ENCODE assay signal across 9 cellular contexts in the genomic region with DNA sequence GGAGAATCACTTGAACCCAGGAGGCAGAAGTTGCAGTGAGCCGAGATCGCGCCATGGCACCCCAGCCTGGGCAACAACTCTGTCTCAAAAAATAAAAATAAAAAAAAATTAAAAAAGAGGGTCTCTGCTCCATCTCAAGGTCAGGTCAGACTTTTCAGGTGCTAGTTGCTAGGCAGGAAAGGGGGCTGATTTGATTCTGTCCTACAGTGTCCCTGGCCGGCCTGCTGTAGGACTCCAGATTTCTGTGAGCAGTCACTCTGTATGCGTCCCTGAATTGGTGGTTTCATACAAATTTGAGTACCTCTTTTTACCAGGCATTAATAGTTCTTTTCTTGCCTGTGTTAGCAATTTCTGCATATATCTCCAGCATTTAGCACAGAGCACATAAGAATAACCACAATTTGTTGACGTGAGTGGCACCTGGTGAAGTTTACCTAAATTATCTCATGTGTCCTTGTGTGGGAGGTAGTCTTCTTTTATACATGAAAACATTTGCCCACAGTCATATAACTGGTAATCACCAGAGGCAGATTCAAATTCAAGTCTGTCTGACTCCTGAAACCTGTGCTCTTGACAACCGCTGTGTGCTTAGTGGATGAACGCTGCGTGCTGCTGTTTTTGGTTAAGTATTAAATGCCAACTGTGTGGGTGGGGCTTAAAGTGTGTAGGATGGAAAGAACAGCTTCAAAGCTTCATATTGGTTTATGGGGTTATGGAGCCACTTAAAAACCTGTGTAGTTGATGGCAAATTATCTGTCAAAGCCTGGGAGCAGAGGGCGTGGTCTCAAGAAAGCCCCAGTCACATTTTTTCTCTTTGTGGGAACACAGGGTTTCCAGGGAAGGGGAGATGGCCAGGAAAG. TPM values are rescaled to one million over a fixed set of nuclear protein-coding genes. Genes with fewer than 3 reads are reported as not detected.
DNase-seq lines count a peak whose midpoint lies in the region; ATAC-seq and TF ChIP-seq lines count a peak whose summit lies in the region.
"Had no signal": no experiment of that assay in that cellular context is flagged by ENCODE, and none has a peak within 500 bp of the region (broad histone marks: within the 10 kb centered on the region; RNA-seq: fewer than 3 reads in every experiment).

No MANE protein-coding gene starts in this region.

- peaks cover 51% of the 10 kb centered on the region for H3K36me3 ChIP-seq in BLaER1

- H3K27me3 ChIP-seq in BLaER1, result no peaks in the 10 kb centered on the region

- H3K27me3 Mint-ChIP-seq in WTC11 (ENCODE audit: low read depth), result no peaks in the 10 kb centered on the region

- H3K36me3 Mint-ChIP-seq in WTC11, result peaks cover 27% of the 10 kb centered on the region

- TF ChIP-seq CTCF in GM20000 (IDR thresholded peaks at IDR 0.05; ENCODE audit: extremely low read depth, missing control alignments) (no peak), WTC11 (IDR thresholded peaks at IDR 0.05) (no peak)

- H4K20me1 ChIP-seq in BLaER1, result peaks cover 69% of the 10 kb centered on the region

- H3K4me3 ChIP-seq in BLaER1, result no peak overlapping the region

- 0 out of 2 replicates have a peak overlapping the region, but pooled peaks have one; percentile 31 for H3K9ac ChIP-seq in BLaER1

- CTCF ChIA-PET in WTC11 (lab: Charles Lee), result no interaction called here

- ATAC-seq in WTC11, result no peak
- ATAC-seq in HG03342 (IDR thresholded peaks at IDR 0.05; ENCODE audit: unreplicated experiment), result no peak

- peak overlapping the region; percentile 88 for H3K27ac Mint-ChIP-seq in WTC11

- H3K9me3 Mint-ChIP-seq in WTC11, result no peaks in the 10 kb centered on the region

- peak overlapping the region; percentile 92 for H3K4me2 ChIP-seq in BLaER1

- peak; percentile 69 for DNase-seq in GM20000 (ENCODE audit: low spot score)
- DNase-seq in WTC11 (ENCODE audit: low spot score), result peak; percentile 4
- peak; percentile 16 for DNase-seq in mesenteric fat pad (ENCODE audit: low spot score)
- DNase-seq in NCI-H524 (lab: John Stamatoyannopoulos, UW), result no peak
- DNase-seq in NCI-H345 treated with DMSO at 0.1 percent for 48 hours (lab: John Stamatoyannopoulos, UW; ENCODE audit: unreplicated experiment), result no peak
- DNase-seq in activated gamma-delta T cell (lab: John Stamatoyannopoulos, UW), result no peak
- DNase-seq: hippocampal formation had no signal

- H3K4me3 Mint-ChIP-seq in WTC11, result no peak overlapping the region

- H3K27ac ChIP-seq in BLaER1, result peak overlapping the region; percentile 33; the same call in 1 of the 2 replicates

- peaks cover 80% of the 10 kb centered on the region for H3K4me1 ChIP-seq in BLaER1

- POLR2A ChIA-PET in WTC11 (lab: Charles Lee), result no interaction called here

- no peaks in the 10 kb centered on the region for H3K9me3 ChIP-seq in BLaER1

- peaks cover 67% of the 10 kb centered on the region for H3K4me1 Mint-ChIP-seq in WTC11

TF ChIP-seq in WTC11, 78 proteins besides CTCF, POLR2A, EP300 and RAD21:
- TF ChIP-seq, protein P1, sequence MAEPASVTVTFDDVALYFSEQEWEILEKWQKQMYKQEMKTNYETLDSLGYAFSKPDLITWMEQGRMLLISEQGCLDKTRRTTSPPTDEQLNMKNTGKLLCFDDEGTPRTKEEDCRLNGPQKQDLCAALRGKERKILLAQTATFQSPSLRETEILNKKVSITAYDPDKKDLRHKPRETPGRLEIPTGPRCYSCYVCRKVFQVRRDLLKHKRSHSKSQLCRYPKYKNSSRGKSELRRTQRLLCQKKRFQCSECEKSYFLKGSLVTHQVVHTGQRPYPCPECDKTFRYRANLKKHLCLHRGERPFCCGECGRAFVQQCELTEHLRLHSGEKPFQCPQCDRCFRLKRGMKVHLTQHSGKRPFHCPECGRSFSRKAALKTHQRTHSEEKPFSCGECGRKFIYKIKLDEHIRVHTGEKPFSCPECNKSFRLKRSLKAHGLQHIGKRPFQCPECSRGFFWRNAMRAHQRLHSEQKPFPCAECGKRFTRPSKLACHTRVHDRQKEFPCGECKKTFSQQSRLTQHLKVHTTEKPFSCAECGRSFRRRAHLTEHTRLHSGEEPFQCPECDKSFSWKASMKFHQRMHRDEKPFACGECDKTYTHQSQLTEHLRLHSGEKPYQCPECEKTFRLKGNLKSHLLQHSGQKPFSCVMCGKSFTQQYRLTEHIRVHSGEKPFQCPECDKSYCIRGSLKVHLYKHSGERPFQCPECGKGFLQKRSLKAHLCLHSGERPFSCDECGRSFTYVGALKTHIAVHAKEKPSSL (CRISPR knock-in tag; conservative IDR thresholded peaks at IDR 0.05), result no peak
- TF ChIP-seq TP53 (CRISPR knock-in tag; IDR thresholded peaks at IDR 0.05), result no peak
- TF ChIP-seq MXD4 (CRISPR knock-in tag; IDR thresholded peaks at IDR 0.05; ENCODE audit: borderline replicate concordance), result no peak
- no peak for TF ChIP-seq CREB1 (CRISPR knock-in tag; IDR thresholded peaks at IDR 0.05)
- TF ChIP-seq FOXP1 (CRISPR knock-in tag; IDR thresholded peaks at IDR 0.05; ENCODE audit: borderline replicate concordance), result no peak
- no peak for TF ChIP-seq SMAD3 (CRISPR knock-in tag; IDR thresholded peaks at IDR 0.05; ENCODE audit: borderline replicate concordance)
- TF ChIP-seq, protein P2, sequence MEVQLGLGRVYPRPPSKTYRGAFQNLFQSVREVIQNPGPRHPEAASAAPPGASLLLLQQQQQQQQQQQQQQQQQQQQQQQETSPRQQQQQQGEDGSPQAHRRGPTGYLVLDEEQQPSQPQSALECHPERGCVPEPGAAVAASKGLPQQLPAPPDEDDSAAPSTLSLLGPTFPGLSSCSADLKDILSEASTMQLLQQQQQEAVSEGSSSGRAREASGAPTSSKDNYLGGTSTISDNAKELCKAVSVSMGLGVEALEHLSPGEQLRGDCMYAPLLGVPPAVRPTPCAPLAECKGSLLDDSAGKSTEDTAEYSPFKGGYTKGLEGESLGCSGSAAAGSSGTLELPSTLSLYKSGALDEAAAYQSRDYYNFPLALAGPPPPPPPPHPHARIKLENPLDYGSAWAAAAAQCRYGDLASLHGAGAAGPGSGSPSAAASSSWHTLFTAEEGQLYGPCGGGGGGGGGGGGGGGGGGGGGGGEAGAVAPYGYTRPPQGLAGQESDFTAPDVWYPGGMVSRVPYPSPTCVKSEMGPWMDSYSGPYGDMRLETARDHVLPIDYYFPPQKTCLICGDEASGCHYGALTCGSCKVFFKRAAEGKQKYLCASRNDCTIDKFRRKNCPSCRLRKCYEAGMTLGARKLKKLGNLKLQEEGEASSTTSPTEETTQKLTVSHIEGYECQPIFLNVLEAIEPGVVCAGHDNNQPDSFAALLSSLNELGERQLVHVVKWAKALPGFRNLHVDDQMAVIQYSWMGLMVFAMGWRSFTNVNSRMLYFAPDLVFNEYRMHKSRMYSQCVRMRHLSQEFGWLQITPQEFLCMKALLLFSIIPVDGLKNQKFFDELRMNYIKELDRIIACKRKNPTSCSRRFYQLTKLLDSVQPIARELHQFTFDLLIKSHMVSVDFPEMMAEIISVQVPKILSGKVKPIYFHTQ (CRISPR knock-in tag; IDR thresholded peaks at IDR 0.05), result no peak
- no peak for TF ChIP-seq NFATC4 (CRISPR knock-in tag; IDR thresholded peaks at IDR 0.05)
- TF ChIP-seq NFE2L1 (CRISPR knock-in tag; IDR thresholded peaks at IDR 0.05), result no peak
- no peak for TF ChIP-seq SMAD4 (CRISPR knock-in tag; IDR thresholded peaks at IDR 0.05)
- no peak for TF ChIP-seq GRHL2 (CRISPR knock-in tag; IDR thresholded peaks at IDR 0.05; ENCODE audit: insufficient replicate concordance, severe bottlenecking)
- TF ChIP-seq MYBL2 (CRISPR knock-in tag; IDR thresholded peaks at IDR 0.05), result no peak

RNA-seq across cellular contexts. Expression of a gene that starts 3.2 kb away (rescaled TPM):
- total RNA-seq in WTC11 (2021), result 24.1 to 26.6 TPM (median 25.4 TPM) in 3 replicates
- total RNA-seq in mesenteric fat pad, result 1.6 TPM

RNA-seq across cellular contexts. Expression of a gene that starts 7.3 kb away (rescaled TPM):
- total RNA-seq in WTC11 (2021) (105 to 130 TPM (median 112 TPM) in 3 replicates), mesenteric fat pad (82.1 TPM)

RNA-seq across cellular contexts. Expression of a gene that starts 34.5 kb away (rescaled TPM):
- total RNA-seq in WTC11 (2021), result 193 to 230 TPM (median 197 TPM) in 3 replicates
- total RNA-seq in mesenteric fat pad, result 210 TPM

RNA-seq across cellular contexts. Expression of a gene that starts 52.5 kb away (rescaled TPM):
- 0.96 to 1.5 TPM (median 1.4 TPM) in 3 replicates for total RNA-seq in WTC11 (2021)
- 2.6 TPM for total RNA-seq in mesenteric fat pad

RNA-seq across cellular contexts. Expression of a gene that starts 52.7 kb away (rescaled TPM):
- total RNA-seq in WTC11 (2021) (27.7 to 33.3 TPM (median 32.7 TPM) in 3 replicates), mesenteric fat pad (3.9 TPM)

Comparison
In these comparisons a context has a peak if more than half of its experiments do, and no peak if none do; other contexts are left out.
1. DNase-seq: peak in GM20000 (single experiment), WTC11 (single experiment) and mesenteric fat pad (single experiment); none in NCI-H524 (0 of 2), NCI-H345 treated with DMSO at 0.1 percent for 48 hours (single experiment) and activated gamma-delta T cell (single experiment).